In the genomic region with DNA sequence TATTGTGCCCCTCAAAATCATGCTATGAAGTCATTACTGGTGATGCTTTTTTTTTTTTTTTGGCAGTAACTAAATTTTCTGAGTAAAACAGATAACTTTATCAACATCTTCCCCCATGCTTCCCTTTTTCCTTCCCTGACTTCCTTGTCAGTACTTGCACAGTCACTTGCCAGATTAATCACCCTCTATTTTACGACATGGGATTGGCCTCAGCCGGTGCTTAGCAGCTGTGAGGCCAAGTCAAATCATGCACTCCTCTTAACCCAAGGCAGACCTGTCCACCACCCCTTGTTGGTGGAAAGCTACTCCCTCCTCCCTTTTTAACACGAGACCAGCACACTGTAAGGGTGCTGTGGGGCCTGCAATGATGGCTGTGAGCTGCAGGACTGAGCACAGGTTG, we compare ENCODE assay signal across 12 cellular contexts.
DNase-seq lines count a peak whose midpoint lies in the region; ATAC-seq, FAIRE-seq and TF ChIP-seq lines count a peak whose summit lies in the region.
"Had no signal": no experiment of that assay in that cellular context is flagged by ENCODE, and none has a peak within 500 bp of the region (broad histone marks: within the 10 kb centered on the region; RNA-seq: fewer than 3 reads in every experiment).

No MANE protein-coding gene starts in this region.

- peaks cover 100% of the 10 kb centered on the region for H3K79me2 ChIP-seq in SK-N-SH (ENCODE audit: insufficient read depth)

- H3K4me1 ChIP-seq in SK-N-SH (ENCODE audit: control insufficient read depth in 1 of 2, insufficient read depth in 2 of 2, low read depth in 1 of 2, low read length in 1 of 2): peaks cover 18 to 22% of the 10 kb centered on the region in 2 experiments
- no peaks in the 10 kb centered on the region for H3K4me1 ChIP-seq in kidney (ENCODE audit: control insufficient read depth in 1 of 2, insufficient read depth in 1 of 2, low read depth in 1 of 2, low read length in 2 of 2)
- peaks cover 8% of the 10 kb centered on the region for H3K4me1 ChIP-seq in body of pancreas

- H4K20me1 ChIP-seq in SK-N-SH (ENCODE audit: insufficient read depth): peaks cover 56% of the 10 kb centered on the region

- 73% methylated on average over 3 of the region's 3 CpGs for WGBS in SK-N-SH (ENCODE audit: low lambda C conversion rate)
- 46 to 70% methylated on average over 3 of the region's 3 CpGs for WGBS in body of pancreas, 2 donors

- no peak for TF ChIP-seq POLR2A in body of pancreas (IDR thresholded peaks at IDR 0.05)

- H3K36me3 ChIP-seq in SK-N-SH (replicated peaks in 1 of 2; ENCODE audit: control insufficient read depth in 1 of 2, insufficient read depth in 2 of 2, low read length in 1 of 2) (peaks cover 87 to 93% of the 10 kb centered on the region in 2 experiments), kidney (ENCODE audit: control insufficient read depth in 1 of 2, insufficient read depth in 2 of 2, low read length in 2 of 2) (peaks cover 25 to 38% of the 10 kb centered on the region in 2 donors), body of pancreas (replicated peaks in 1 of 2; ENCODE audit: insufficient read depth in 1 of 2, low read depth in 2 of 2) (peaks cover 0 to 13% of the 10 kb centered on the region in 2 donors)

- H3K9ac ChIP-seq in SK-N-SH (no peak overlapping the region), kidney (ENCODE audit: low read length in 2 of 2) (no peak overlapping the region)

- H3K4me3 ChIP-seq in SK-N-SH (ENCODE audit: low read depth in 2 of 2, low read length in 1 of 2): no peak overlapping the region
- H3K4me3 ChIP-seq in kidney (ENCODE audit: low read length in 2 of 2): no peak overlapping the region
- no peak overlapping the region for H3K4me3 ChIP-seq in body of pancreas

- H3K4me2 ChIP-seq in SK-N-SH: no peak overlapping the region

- H2AFZ ChIP-seq in SK-N-SH (ENCODE audit: low read depth): no peak overlapping the region

- no peaks in the 10 kb centered on the region for H3K27me3 ChIP-seq in SK-N-SH (ENCODE audit: insufficient read depth)
- H3K27me3 ChIP-seq in body of pancreas: no peaks in the 10 kb centered on the region

- no peak for TF ChIP-seq RAD21 in SK-N-SH (IDR thresholded peaks at IDR 0.05; ENCODE audit: low read length)

- H3K9me3 ChIP-seq in SK-N-SH (no peaks in the 10 kb centered on the region), kidney (ENCODE audit: control insufficient read depth in 1 of 2, low read length in 2 of 2) (no peaks in the 10 kb centered on the region), body of pancreas (no peaks in the 10 kb centered on the region)

- DNase-seq in A172 (ENCODE audit: low spot score) (peak; percentile 67), HUDEP-2 (lab: John Stamatoyannopoulos, UW; ENCODE audit: unreplicated experiment in 76 of 76) (peak in 44 of 76 experiments; percentile 2 to 72 (median 25)), SK-N-SH (no peak), left cardiac atrium (no peak), kidney (no peak), body of pancreas (no peak)
- DNase-seq: CD4-positive, CD25-positive, alpha-beta regulatory T cell; effector memory CD8-positive, alpha-beta T cell; NCI-H1436 treated with DMSO at 0.1 percent for 48 hours; nucleus accumbens had no signal

- TF ChIP-seq EP300 in SK-N-SH (IDR thresholded peaks at IDR 0.05; ENCODE audit: borderline replicate concordance in 1 of 2, low read depth in 1 of 2, low read length in 1 of 2): no peak

- FAIRE-seq in kidney (lab: Jason Lieb, UNC): no peak

- peaks cover 9% of the 10 kb centered on the region for H3F3A ChIP-seq in SK-N-SH (replicated peaks; ENCODE audit: insufficient read depth)

- intact Hi-C loops in left cardiac atrium (cut with DNase I): no loop called here
- intact Hi-C loops in kidney (cut with DNase I): no loop called here
- intact Hi-C loops in body of pancreas (cut with DNase I): loop anchor here (10.0 kb wide), 1 partner anchor 59 kb away; no protein-coding TSS in a partner anchor

- ATAC-seq in left cardiac atrium (peak; percentile 64 to 92), GM18873 (IDR thresholded peaks at IDR 0.05; ENCODE audit: low FRiP score, unreplicated experiment) (no peak), body of pancreas (no peak), GM21423 (IDR thresholded peaks at IDR 0.05; ENCODE audit: unreplicated experiment) (no peak)
- ATAC-seq: effector memory CD8-positive, alpha-beta T cell had no signal

- H3K9me2 ChIP-seq in SK-N-SH: no peaks in the 10 kb centered on the region

- peak overlapping the region; percentile 32 to 64; a peak in 3 of 4 replicates for H3K27ac ChIP-seq in SK-N-SH (ENCODE audit: low read depth in 2 of 2, low read length in 1 of 2)
- H3K27ac ChIP-seq in kidney (ENCODE audit: low read depth in 2 of 2, low read length in 2 of 2): no peak overlapping the region
- H3K27ac ChIP-seq in body of pancreas: no peak overlapping the region

- CTCF ChIA-PET in SK-N-SH (lab: Yijun Ruan, JAX): interaction anchor here (1.1 kb wide), 1 partner anchor 14 kb away, joined by 4 read pairs; no protein-coding TSS in a partner anchor

- TF ChIP-seq CTCF in SK-N-SH (IDR thresholded peaks at IDR 0.05) (no peak), kidney (IDR thresholded peaks at IDR 0.05; ENCODE audit: borderline replicate concordance, extremely low read depth, insufficient read depth) (no peak), body of pancreas (IDR thresholded peaks at IDR 0.05) (no peak)

- POLR2A ChIA-PET in SK-N-SH (lab: Yijun Ruan, JAX): no interaction called here

TF ChIP-seq in SK-N-SH, 30 proteins besides CTCF, POLR2A, EP300 and RAD21:
- TF ChIP-seq, protein P1, sequence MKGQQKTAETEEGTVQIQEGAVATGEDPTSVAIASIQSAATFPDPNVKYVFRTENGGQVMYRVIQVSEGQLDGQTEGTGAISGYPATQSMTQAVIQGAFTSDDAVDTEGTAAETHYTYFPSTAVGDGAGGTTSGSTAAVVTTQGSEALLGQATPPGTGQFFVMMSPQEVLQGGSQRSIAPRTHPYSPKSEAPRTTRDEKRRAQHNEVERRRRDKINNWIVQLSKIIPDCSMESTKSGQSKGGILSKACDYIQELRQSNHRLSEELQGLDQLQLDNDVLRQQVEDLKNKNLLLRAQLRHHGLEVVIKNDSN (IDR thresholded peaks at IDR 0.05; ENCODE audit: borderline replicate concordance, low read depth): no peak
- TF ChIP-seq GATA2 (CRISPR knock-in tag; IDR thresholded peaks at IDR 0.05) (no peak), JUND (IDR thresholded peaks at IDR 0.05) (no peak)
- TF ChIP-seq, protein P2, sequence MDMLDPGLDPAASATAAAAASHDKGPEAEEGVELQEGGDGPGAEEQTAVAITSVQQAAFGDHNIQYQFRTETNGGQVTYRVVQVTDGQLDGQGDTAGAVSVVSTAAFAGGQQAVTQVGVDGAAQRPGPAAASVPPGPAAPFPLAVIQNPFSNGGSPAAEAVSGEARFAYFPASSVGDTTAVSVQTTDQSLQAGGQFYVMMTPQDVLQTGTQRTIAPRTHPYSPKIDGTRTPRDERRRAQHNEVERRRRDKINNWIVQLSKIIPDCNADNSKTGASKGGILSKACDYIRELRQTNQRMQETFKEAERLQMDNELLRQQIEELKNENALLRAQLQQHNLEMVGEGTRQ (IDR thresholded peaks at IDR 0.05; ENCODE audit: borderline replicate concordance, low read depth, low read length): no peak
- TF ChIP-seq, protein P3, sequence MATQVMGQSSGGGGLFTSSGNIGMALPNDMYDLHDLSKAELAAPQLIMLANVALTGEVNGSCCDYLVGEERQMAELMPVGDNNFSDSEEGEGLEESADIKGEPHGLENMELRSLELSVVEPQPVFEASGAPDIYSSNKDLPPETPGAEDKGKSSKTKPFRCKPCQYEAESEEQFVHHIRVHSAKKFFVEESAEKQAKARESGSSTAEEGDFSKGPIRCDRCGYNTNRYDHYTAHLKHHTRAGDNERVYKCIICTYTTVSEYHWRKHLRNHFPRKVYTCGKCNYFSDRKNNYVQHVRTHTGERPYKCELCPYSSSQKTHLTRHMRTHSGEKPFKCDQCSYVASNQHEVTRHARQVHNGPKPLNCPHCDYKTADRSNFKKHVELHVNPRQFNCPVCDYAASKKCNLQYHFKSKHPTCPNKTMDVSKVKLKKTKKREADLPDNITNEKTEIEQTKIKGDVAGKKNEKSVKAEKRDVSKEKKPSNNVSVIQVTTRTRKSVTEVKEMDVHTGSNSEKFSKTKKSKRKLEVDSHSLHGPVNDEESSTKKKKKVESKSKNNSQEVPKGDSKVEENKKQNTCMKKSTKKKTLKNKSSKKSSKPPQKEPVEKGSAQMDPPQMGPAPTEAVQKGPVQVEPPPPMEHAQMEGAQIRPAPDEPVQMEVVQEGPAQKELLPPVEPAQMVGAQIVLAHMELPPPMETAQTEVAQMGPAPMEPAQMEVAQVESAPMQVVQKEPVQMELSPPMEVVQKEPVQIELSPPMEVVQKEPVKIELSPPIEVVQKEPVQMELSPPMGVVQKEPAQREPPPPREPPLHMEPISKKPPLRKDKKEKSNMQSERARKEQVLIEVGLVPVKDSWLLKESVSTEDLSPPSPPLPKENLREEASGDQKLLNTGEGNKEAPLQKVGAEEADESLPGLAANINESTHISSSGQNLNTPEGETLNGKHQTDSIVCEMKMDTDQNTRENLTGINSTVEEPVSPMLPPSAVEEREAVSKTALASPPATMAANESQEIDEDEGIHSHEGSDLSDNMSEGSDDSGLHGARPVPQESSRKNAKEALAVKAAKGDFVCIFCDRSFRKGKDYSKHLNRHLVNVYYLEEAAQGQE (IDR thresholded peaks at IDR 0.05; ENCODE audit: low read depth, low read length): no peak

Comparison
In these comparisons a context has a peak if more than half of its experiments do, and no peak if none do; other contexts are left out.
1. DNase-seq: peak in A172 (single experiment) and HUDEP-2 (44 of 76); none in SK-N-SH (single experiment), left cardiac atrium (single experiment), kidney (single experiment) and body of pancreas (0 of 4).
2. H3K27ac ChIP-seq: peak in SK-N-SH (2 of 2); none in kidney (0 of 2) and body of pancreas (0 of 4).
3. ATAC-seq: peak in left cardiac atrium (2 of 2); none in GM18873 (single experiment), body of pancreas (single experiment) and GM21423 (single experiment).